In genomic region chr2:33812707-33813106, GRCh38 we compare ENCODE assay signal across 14 cellular contexts.
"Had no signal": no experiment of that assay in that cellular context is flagged by ENCODE, and none has a peak within 500 bp of the region (broad histone marks: within the 10 kb centered on the region; RNA-seq: fewer than 3 reads in every experiment).

No MANE protein-coding gene starts in this region.

- H3K4me3 ChIP-seq: thoracic aorta had no signal

- H3K36me3 ChIP-seq: thoracic aorta had no signal

- DNase-seq: activated CD4-positive, alpha-beta memory T cell treated with anti-CD3 and anti-CD28 coated beads for 36 hours; activated effector memory CD4-positive, alpha-beta T cell treated with anti-CD3 and anti-CD28 coated beads, Interleukin-2, amount 50 U/mL, for 16 hours; activated T-cell treated with anti-CD3 and anti-CD28 coated beads, Interleukin-2, amount 50 U/mL, for 4 hours; dermis blood vessel endothelial cell; foreskin fibroblast; head of caudate nucleus; islet precursor cell; left ventricle myocardium superior; mesenchymal stem cell; stimulated activated CD4-positive, alpha-beta T cell treated with anti-CD3 and anti-CD28 coated beads, Interleukin-4, amount 100 ng/mL, for 24 hours; T1000 had no signal

- H3K27ac ChIP-seq: thoracic aorta had no signal

- ATAC-seq: activated naive CD4-positive, alpha-beta T cell treated with anti-CD3 and anti-CD28 coated beads, Interleukin-2, amount 50 U/mL, for 72 hours; activated T-cell treated with anti-CD3 and anti-CD28 coated beads, Interleukin-2, amount 50 U/mL, for 4 hours; esophagus mucosa; left ventricle myocardium superior had no signal

- H3K9me3 ChIP-seq: thoracic aorta had no signal
